In the genomic region with DNA sequence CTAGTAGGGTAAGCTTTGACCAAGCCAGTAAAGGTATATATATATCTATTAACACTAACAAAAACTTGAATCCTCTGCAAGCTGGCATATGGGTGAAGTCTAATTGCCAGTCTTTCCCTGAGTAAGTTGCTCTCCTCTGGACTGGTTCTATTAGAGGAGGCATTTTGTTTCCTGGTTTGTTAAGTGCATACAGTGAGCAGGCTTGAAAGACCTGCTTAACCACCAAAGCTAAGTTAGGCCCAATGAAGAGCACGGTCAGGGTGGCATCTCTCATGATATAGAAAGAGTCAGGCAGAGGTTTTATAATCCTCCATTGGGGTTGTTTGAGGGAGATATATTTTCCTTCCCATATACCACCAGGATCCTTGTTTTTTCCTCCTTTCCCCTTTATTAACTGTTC, we compare ENCODE assay signal across 36 cellular contexts.
"Had no signal": no experiment of that assay in that cellular context is flagged by ENCODE, and none has a peak within 500 bp of the region (broad histone marks: within the 10 kb centered on the region; RNA-seq: fewer than 3 reads in every experiment).

No MANE protein-coding gene starts in this region.

- H3K27me3 ChIP-seq: adrenal gland, body of pancreas, colonic mucosa, esophagus squamous epithelium, gastroesophageal sphincter, heart right ventricle, hepatocyte had no signal

- H3K9me3 ChIP-seq: adrenal gland, body of pancreas, colonic mucosa, esophagus squamous epithelium, gastroesophageal sphincter, heart right ventricle had no signal

- H3K27ac ChIP-seq: adrenal gland, body of pancreas, cardiac muscle cell, colonic mucosa, gastroesophageal sphincter, heart right ventricle, hepatocyte had no signal

- H3K4me3 Mint-ChIP-seq: activated CD4-positive, alpha-beta memory T cell treated with anti-CD3 and anti-CD28 coated beads for 36 hours; activated CD4-positive, alpha-beta T cell treated with anti-CD3 and anti-CD28 coated beads for 36 hours; activated CD4-positive, alpha-beta T cell treated with anti-CD3 and anti-CD28 coated beads, Interleukin-2, amount 10 ng/mL, durations not matched to agents 24 days and 14 days; activated CD8-positive, alpha-beta memory T cell treated with anti-CD3 and anti-CD28 coated beads, Interleukin-2, amount 10 ng/mL, durations not matched to agents 7 days and 5 days; activated CD8-positive, alpha-beta T cell treated with anti-CD3 and anti-CD28 coated beads, Interleukin-2, amount 10 ng/mL, durations not matched to agents 7 days and 5 days; activated naive CD4-positive, alpha-beta T cell treated with anti-CD3 and anti-CD28 coated beads for 36 hours; activated naive CD4-positive, alpha-beta T cell treated with anti-CD3 and anti-CD28 coated beads, Interleukin-2, amount 50 U/mL, for 24 hours; activated naive CD8-positive, alpha-beta T cell treated with anti-CD3 and anti-CD28 coated beads for 36 hours; activated naive CD8-positive, alpha-beta T cell treated with anti-CD3 and anti-CD28 coated beads, Interleukin-2, amount 50 U/mL, for 24 hours; activated T-helper 1 cell treated with anti-CD3 and anti-CD28 coated beads, Interleukin-12 subunit alpha, Interleukin-12 subunit beta, Interleukin-2, Interleukin-4 antibody, amounts not matched to agents 30 ng/mL and 10 ng/mL and 1 ng/mL, durations not matched to agents 14 hours and 24 hours and 36 hours; T-helper 17 cell; T-helper 2 cell treated with Interferon-gamma antibody and Interleukin-4, amounts not matched to agents 5 μg/mL and 100 μg/mL, for 36 hours had no signal

- H3K4me1 Mint-ChIP-seq: activated CD4-positive, alpha-beta T cell treated with anti-CD3 and anti-CD28 coated beads for 36 hours; activated CD4-positive, alpha-beta T cell treated with anti-CD3 and anti-CD28 coated beads, Interleukin-2, amount 10 ng/mL, durations not matched to agents 24 days and 14 days; activated naive CD4-positive, alpha-beta T cell treated with anti-CD3 and anti-CD28 coated beads, Interleukin-2, amount 50 U/mL, for 24 hours; T-helper 17 cell had no signal

- H3K36me3 Mint-ChIP-seq: activated CD4-positive, alpha-beta memory T cell treated with anti-CD3 and anti-CD28 coated beads for 36 hours; activated CD8-positive, alpha-beta memory T cell treated with anti-CD3 and anti-CD28 coated beads, Interleukin-2, amount 10 ng/mL, durations not matched to agents 7 days and 5 days; activated naive CD4-positive, alpha-beta T cell treated with anti-CD3 and anti-CD28 coated beads, Interleukin-2, amount 50 U/mL, for 24 hours; activated naive CD8-positive, alpha-beta T cell treated with anti-CD3 and anti-CD28 coated beads for 36 hours had no signal

- ATAC-seq: activated CD4-positive, alpha-beta T cell treated with anti-CD3 and anti-CD28 coated beads for 36 hours; activated CD8-positive, alpha-beta memory T cell treated with anti-CD3 and anti-CD28 coated beads, Interleukin-2, amount 10 ng/mL, durations not matched to agents 7 days and 5 days; activated CD8-positive, alpha-beta T cell treated with anti-CD3 and anti-CD28 coated beads, Interleukin-2, amount 10 ng/mL, durations not matched to agents 7 days and 5 days; activated naive CD8-positive, alpha-beta T cell treated with anti-CD3 and anti-CD28 coated beads, Interleukin-2, amount 50 U/mL, for 24 hours; body of pancreas; gastroesophageal sphincter; heart right ventricle; T-helper 17 cell had no signal

- H3K4me2 ChIP-seq: hepatocyte had no signal

- H3K9me3 Mint-ChIP-seq: activated CD4-positive, alpha-beta memory T cell treated with anti-CD3 and anti-CD28 coated beads for 36 hours; activated naive CD4-positive, alpha-beta T cell treated with anti-CD3 and anti-CD28 coated beads for 36 hours; activated naive CD4-positive, alpha-beta T cell treated with anti-CD3 and anti-CD28 coated beads, Interleukin-2, amount 50 U/mL, for 24 hours; activated naive CD8-positive, alpha-beta T cell treated with anti-CD3 and anti-CD28 coated beads for 36 hours; activated T-helper 1 cell treated with anti-CD3 and anti-CD28 coated beads, Interleukin-12 subunit alpha, Interleukin-12 subunit beta, Interleukin-2, Interleukin-4 antibody, amounts not matched to agents 30 ng/mL and 10 ng/mL and 1 ng/mL, durations not matched to agents 14 hours and 24 hours and 36 hours; activated T-helper 2 cell treated with anti-CD3 and anti-CD28 coated beads, Interferon-gamma antibody, Interleukin-2, Interleukin-4, amounts not matched to agents 10 μg/mL and 5 μg/mL and 100 μg/mL, durations not matched to agents 14 hours and 24 hours and 36 hours; T-helper 2 cell treated with Interferon-gamma antibody and Interleukin-4, amounts not matched to agents 5 μg/mL and 100 μg/mL, for 36 hours had no signal

- H3K36me3 ChIP-seq: adrenal gland, cardiac muscle cell, colonic mucosa, esophagus squamous epithelium, gastroesophageal sphincter, heart right ventricle had no signal

- FAIRE-seq: endometrium had no signal

- H3K79me2 ChIP-seq: hepatocyte had no signal

- DNase-seq: activated CD4-positive, alpha-beta memory T cell treated with anti-CD3 and anti-CD28 coated beads for 36 hours; activated CD4-positive, alpha-beta T cell treated with anti-CD3 and anti-CD28 coated beads for 36 hours; activated CD4-positive, alpha-beta T cell treated with anti-CD3 and anti-CD28 coated beads, Interleukin-2, amount 10 ng/mL, durations not matched to agents 24 days and 14 days; activated CD4-positive, CD25-positive, alpha-beta regulatory T cell; activated CD4-positive, CD25-positive, alpha-beta regulatory T cell treated with anti-CD3 and anti-CD28 coated beads, Interleukin-2, amount 50 U/mL, for 72 hours; activated CD8-positive, alpha-beta memory T cell treated with anti-CD3 and anti-CD28 coated beads, Interleukin-2, amount 10 ng/mL, durations not matched to agents 7 days and 5 days; activated CD8-positive, alpha-beta memory T cell treated with anti-CD3 and anti-CD28 coated beads, Interleukin-2, amount 50 U/mL, for 4 hours; activated CD8-positive, alpha-beta T cell treated with anti-CD3 and anti-CD28 coated beads, Interleukin-2, amount 10 ng/mL, durations not matched to agents 7 days and 5 days; activated effector memory CD4-positive, alpha-beta T cell treated with anti-CD3 and anti-CD28 coated beads, Interleukin-2, amount 50 U/mL, for 16 hours; activated naive CD4-positive, alpha-beta T cell treated with anti-CD3 and anti-CD28 coated beads for 36 hours; activated naive CD8-positive, alpha-beta T cell treated with anti-CD3 and anti-CD28 coated beads for 36 hours; activated naive CD8-positive, alpha-beta T cell treated with anti-CD3 and anti-CD28 coated beads, Interleukin-2, amount 50 U/mL, for 24 hours; activated T-cell treated with anti-CD3 and anti-CD28 coated beads, Interleukin-2, amount 50 U/mL, for 1 hour; activated T-cell treated with anti-CD3 and anti-CD28 coated beads, Interleukin-2, amount 50 U/mL, for 48 hours; adrenal gland; amygdala; aorta; body of pancreas; central memory CD4-positive, alpha-beta T cell; cerebellar nuclear complex; colonic mucosa; effector CD8-positive, alpha-beta T cell; erythroblast; esophagus squamous epithelium; foreskin melanocyte; heart right ventricle; T-helper 17 cell; T1000 had no signal

- H3K4me3 ChIP-seq: adrenal gland, body of pancreas, cardiac muscle cell, colonic mucosa, esophagus squamous epithelium, gastroesophageal sphincter, heart right ventricle, hepatocyte had no signal

- H2AFZ ChIP-seq: hepatocyte had no signal

- H3K4me1 ChIP-seq: adrenal gland, body of pancreas, colonic mucosa, gastroesophageal sphincter had no signal

- H3K27ac Mint-ChIP-seq: activated CD4-positive, alpha-beta memory T cell treated with anti-CD3 and anti-CD28 coated beads for 36 hours; activated CD4-positive, alpha-beta T cell treated with anti-CD3 and anti-CD28 coated beads for 36 hours; activated CD4-positive, alpha-beta T cell treated with anti-CD3 and anti-CD28 coated beads, Interleukin-2, amount 10 ng/mL, durations not matched to agents 24 days and 14 days; activated CD8-positive, alpha-beta memory T cell treated with anti-CD3 and anti-CD28 coated beads, Interleukin-2, amount 10 ng/mL, durations not matched to agents 7 days and 5 days; activated CD8-positive, alpha-beta T cell treated with anti-CD3 and anti-CD28 coated beads, Interleukin-2, amount 10 ng/mL, durations not matched to agents 7 days and 5 days; activated naive CD4-positive, alpha-beta T cell treated with anti-CD3 and anti-CD28 coated beads for 36 hours; activated naive CD4-positive, alpha-beta T cell treated with anti-CD3 and anti-CD28 coated beads, Interleukin-2, amount 50 U/mL, for 24 hours; activated naive CD8-positive, alpha-beta T cell treated with anti-CD3 and anti-CD28 coated beads for 36 hours; activated naive CD8-positive, alpha-beta T cell treated with anti-CD3 and anti-CD28 coated beads, Interleukin-2, amount 50 U/mL, for 24 hours; activated T-helper 1 cell treated with anti-CD3 and anti-CD28 coated beads, Interleukin-12 subunit alpha, Interleukin-12 subunit beta, Interleukin-2, Interleukin-4 antibody, amounts not matched to agents 30 ng/mL and 10 ng/mL and 1 ng/mL, durations not matched to agents 14 hours and 24 hours and 36 hours; activated T-helper 2 cell treated with anti-CD3 and anti-CD28 coated beads, Interferon-gamma antibody, Interleukin-2, Interleukin-4, amounts not matched to agents 10 μg/mL and 5 μg/mL and 100 μg/mL, durations not matched to agents 14 hours and 24 hours and 36 hours; T-helper 17 cell; T-helper 2 cell treated with Interferon-gamma antibody and Interleukin-4, amounts not matched to agents 5 μg/mL and 100 μg/mL, for 36 hours had no signal

- H3K27me3 Mint-ChIP-seq: activated CD4-positive, alpha-beta T cell treated with anti-CD3 and anti-CD28 coated beads for 36 hours; activated naive CD8-positive, alpha-beta T cell treated with anti-CD3 and anti-CD28 coated beads for 36 hours; activated naive CD8-positive, alpha-beta T cell treated with anti-CD3 and anti-CD28 coated beads, Interleukin-2, amount 50 U/mL, for 24 hours had no signal
